Comparison of ENCODE assay signal across 2 cellular contexts in genomic region chr16:14975418-14976194, GRCh38.
TF ChIP-seq lines count a peak whose summit lies in the region.

No MANE protein-coding gene starts in this region.

TF ChIP-seq in HCT116, 20 proteins besides CTCF, POLR2A, EP300 and RAD21:
- peak; percentile 75 for TF ChIP-seq ZFX (IDR thresholded peaks at IDR 0.05)

TF ChIP-seq in GM12878, 131 proteins besides CTCF, POLR2A, EP300 and RAD21:
- TF ChIP-seq RUNX3 (IDR thresholded peaks at IDR 0.05; ENCODE audit: low read length) (0 out of 2 replicates have a peak, but pooled peaks have one; percentile 12), EGR1 (IDR thresholded peaks at IDR 0.05; ENCODE audit: borderline replicate concordance in 1 of 2, low read depth in 2 of 2, low read length in 2 of 2) (peak in 1 of 2 experiments; percentile 35; a peak in 1 of 3 replicates), NR2F1 (conservative IDR thresholded peaks at IDR 0.05) (peak; percentile 67), MEF2B (IDR thresholded peaks at IDR 0.05; ENCODE audit: partially characterized antibody, poor library complexity, severe bottlenecking) (peak; percentile 48), IKZF2 (IDR thresholded peaks at IDR 0.05) (peak; percentile 52 to 56), NBN (IDR thresholded peaks at IDR 0.05) (peak; percentile 59; the same call in 1 of the 2 replicates), TCF12 (IDR thresholded peaks at IDR 0.05; ENCODE audit: low read depth, low read length) (0 out of 2 replicates have a peak, but pooled peaks have one; percentile 13), BACH1 (IDR thresholded peaks at IDR 0.05; ENCODE audit: borderline replicate concordance) (peak; percentile 72; the same call in 1 of the 2 replicates), CBFB (IDR thresholded peaks at IDR 0.05; ENCODE audit: low read depth) (peak; percentile 19; the same call in 1 of the 2 replicates), MTA2 (IDR thresholded peaks at IDR 0.05; ENCODE audit: low read depth) (peak; percentile 46; the same call in 1 of the 2 replicates), ASH2L (IDR thresholded peaks at IDR 0.05; ENCODE audit: borderline replicate concordance, low read depth) (peak; percentile 24; the same call in 1 of the 2 replicates), POLR2AphosphoS5 (IDR thresholded peaks at IDR 0.05; ENCODE audit: low read length) (peak; percentile 31; the same call in 1 of the 2 replicates)
- TF ChIP-seq, protein P1, sequence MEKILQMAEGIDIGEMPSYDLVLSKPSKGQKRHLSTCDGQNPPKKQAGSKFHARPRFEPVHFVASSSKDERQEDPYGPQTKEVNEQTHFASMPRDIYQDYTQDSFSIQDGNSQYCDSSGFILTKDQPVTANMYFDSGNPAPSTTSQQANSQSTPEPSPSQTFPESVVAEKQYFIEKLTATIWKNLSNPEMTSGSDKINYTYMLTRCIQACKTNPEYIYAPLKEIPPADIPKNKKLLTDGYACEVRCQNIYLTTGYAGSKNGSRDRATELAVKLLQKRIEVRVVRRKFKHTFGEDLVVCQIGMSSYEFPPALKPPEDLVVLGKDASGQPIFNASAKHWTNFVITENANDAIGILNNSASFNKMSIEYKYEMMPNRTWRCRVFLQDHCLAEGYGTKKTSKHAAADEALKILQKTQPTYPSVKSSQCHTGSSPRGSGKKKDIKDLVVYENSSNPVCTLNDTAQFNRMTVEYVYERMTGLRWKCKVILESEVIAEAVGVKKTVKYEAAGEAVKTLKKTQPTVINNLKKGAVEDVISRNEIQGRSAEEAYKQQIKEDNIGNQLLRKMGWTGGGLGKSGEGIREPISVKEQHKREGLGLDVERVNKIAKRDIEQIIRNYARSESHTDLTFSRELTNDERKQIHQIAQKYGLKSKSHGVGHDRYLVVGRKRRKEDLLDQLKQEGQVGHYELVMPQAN (conservative IDR thresholded peaks at IDR 0.05): 0 out of 2 replicates have a peak, but pooled peaks have one; percentile 50
- TF ChIP-seq, protein P2, sequence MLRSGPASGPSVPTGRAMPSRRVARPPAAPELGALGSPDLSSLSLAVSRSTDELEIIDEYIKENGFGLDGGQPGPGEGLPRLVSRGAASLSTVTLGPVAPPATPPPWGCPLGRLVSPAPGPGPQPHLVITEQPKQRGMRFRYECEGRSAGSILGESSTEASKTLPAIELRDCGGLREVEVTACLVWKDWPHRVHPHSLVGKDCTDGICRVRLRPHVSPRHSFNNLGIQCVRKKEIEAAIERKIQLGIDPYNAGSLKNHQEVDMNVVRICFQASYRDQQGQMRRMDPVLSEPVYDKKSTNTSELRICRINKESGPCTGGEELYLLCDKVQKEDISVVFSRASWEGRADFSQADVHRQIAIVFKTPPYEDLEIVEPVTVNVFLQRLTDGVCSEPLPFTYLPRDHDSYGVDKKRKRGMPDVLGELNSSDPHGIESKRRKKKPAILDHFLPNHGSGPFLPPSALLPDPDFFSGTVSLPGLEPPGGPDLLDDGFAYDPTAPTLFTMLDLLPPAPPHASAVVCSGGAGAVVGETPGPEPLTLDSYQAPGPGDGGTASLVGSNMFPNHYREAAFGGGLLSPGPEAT (IDR thresholded peaks at IDR 0.05; ENCODE audit: low read depth): peak; percentile 61; the same call in 1 of the 2 replicates
- TF ChIP-seq, protein P3, sequence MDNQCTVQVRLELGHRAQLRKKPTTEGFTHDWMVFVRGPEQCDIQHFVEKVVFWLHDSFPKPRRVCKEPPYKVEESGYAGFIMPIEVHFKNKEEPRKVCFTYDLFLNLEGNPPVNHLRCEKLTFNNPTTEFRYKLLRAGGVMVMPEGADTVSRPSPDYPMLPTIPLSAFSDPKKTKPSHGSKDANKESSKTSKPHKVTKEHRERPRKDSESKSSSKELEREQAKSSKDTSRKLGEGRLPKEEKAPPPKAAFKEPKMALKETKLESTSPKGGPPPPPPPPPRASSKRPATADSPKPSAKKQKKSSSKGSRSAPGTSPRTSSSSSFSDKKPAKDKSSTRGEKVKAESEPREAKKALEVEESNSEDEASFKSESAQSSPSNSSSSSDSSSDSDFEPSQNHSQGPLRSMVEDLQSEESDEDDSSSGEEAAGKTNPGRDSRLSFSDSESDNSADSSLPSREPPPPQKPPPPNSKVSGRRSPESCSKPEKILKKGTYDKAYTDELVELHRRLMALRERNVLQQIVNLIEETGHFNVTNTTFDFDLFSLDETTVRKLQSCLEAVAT (IDR thresholded peaks at IDR 0.05): 0 out of 2 replicates have a peak, but pooled peaks have one; percentile 17
